Comparison of ENCODE assay signal across 8 cellular contexts in genomic region chr4:2818351-2818939, GRCh38.
DNase-seq lines count a peak whose midpoint lies in the region; ATAC-seq and TF ChIP-seq lines count a peak whose summit lies in the region.

No MANE protein-coding gene starts in this region.

- peak; percentile 13 for ATAC-seq in HG02885 (IDR thresholded peaks at IDR 0.05; ENCODE audit: poor library complexity, unreplicated experiment)
- no peak for ATAC-seq in HG03159 (IDR thresholded peaks at IDR 0.05; ENCODE audit: unreplicated experiment)
- no peak for ATAC-seq in GM21390 (IDR thresholded peaks at IDR 0.05; ENCODE audit: unreplicated experiment)

- peak overlapping the region; percentile 62 for H3K4me3 ChIP-seq in choroid plexus epithelial cell (ENCODE audit: low read depth, low read length)
- peak overlapping the region in 1 of 2 donors; percentile 47 for H3K4me3 ChIP-seq in muscle layer of colon (ENCODE audit: low read depth in 1 of 2, low read length in 2 of 2)

- no peak overlapping the region for H3K9ac ChIP-seq in muscle layer of colon (ENCODE audit: low read length)

- H3K9me3 ChIP-seq in muscle layer of colon (ENCODE audit: low read length), result no peaks in the 10 kb centered on the region

- peaks cover 5% of the 10 kb centered on the region for H3K4me1 ChIP-seq in muscle layer of colon (ENCODE audit: insufficient read depth, low read length)

- H3K27ac ChIP-seq in muscle layer of colon (ENCODE audit: low read depth, low read length), result peak overlapping the region; percentile 34

- H3K36me3 ChIP-seq in muscle layer of colon (ENCODE audit: insufficient read depth, low read length), result no peaks in the 10 kb centered on the region

- no peak for TF ChIP-seq CTCF in choroid plexus epithelial cell (conservative IDR thresholded peaks at IDR 0.05; ENCODE audit: low read depth, low read length)

- peaks cover 0 to 5% of the 10 kb centered on the region in 2 donors for H3K27me3 ChIP-seq in muscle layer of colon (ENCODE audit: control insufficient read depth in 1 of 2, insufficient read depth in 2 of 2, low read length in 2 of 2)

- DNase-seq in AG08395 (ENCODE audit: low spot score), result peak; percentile 22
- DNase-seq in choroid plexus epithelial cell (ENCODE audit: low read depth), result no peak
- no peak for DNase-seq in central memory CD4-positive, alpha-beta T cell
- no peak for DNase-seq in activated CD4-positive, alpha-beta T cell treated with anti-CD3 and anti-CD28 coated beads for 1 hour
